8 cellular contexts compared by ENCODE assay signal in the genomic region with DNA sequence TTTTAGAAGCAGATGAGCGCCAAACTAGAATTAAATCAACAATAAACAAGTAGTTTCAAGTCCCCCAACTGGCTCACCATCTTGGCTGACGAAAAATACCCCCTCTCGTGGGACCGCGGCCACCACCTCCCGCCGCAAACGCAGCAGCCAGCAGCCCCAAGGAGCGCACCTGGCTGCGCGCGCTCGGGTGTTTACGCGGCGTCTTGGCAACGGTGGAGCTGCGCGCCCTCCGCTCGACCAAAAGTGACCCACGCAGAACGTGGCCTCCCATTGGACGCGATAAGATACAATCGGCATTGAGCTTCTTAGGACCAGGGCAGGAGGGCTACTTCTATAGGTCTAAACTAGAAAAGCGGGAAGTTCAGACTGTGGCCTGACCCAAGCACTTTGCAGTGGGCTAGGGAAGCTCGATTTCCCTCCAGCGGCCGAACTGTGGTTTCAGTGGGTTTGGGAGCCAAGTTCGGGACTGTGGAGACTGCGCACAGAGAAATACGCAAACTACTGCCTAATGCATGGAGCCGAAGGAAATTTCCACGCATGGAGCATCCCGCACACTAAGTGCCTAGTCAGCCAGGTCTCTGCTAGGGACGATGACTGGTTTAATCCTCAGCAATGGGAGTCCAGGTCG. TPM values are rescaled to one million over a fixed set of nuclear protein-coding genes. Genes with fewer than 3 reads are reported as not detected.
DNase-seq lines count a peak whose midpoint lies in the region; ATAC-seq lines count a peak whose summit lies in the region.

TSS of gene MNS1 (minus strand) at position 245 of the 628 bp plus-strand sequence. CDS start at position 80, 165 bp downstream.

- H3K9me3 Mint-ChIP-seq in stimulated activated memory B cell treated with anti-CD40 and anti-IgM and Interleukin-4, amounts not matched to agents 10 μg/mL and 1 μg/mL and 100 μg/mL, for 72 hours: no peaks in the 10 kb centered on the region

- H3K4me1 Mint-ChIP-seq in stimulated activated memory B cell treated with anti-CD40 and anti-IgM and Interleukin-4, amounts not matched to agents 10 μg/mL and 1 μg/mL and 100 μg/mL, for 72 hours: peaks cover 20% of the 10 kb centered on the region

- H3K27me3 Mint-ChIP-seq in stimulated activated memory B cell treated with anti-CD40 and anti-IgM and Interleukin-4, amounts not matched to agents 10 μg/mL and 1 μg/mL and 100 μg/mL, for 72 hours: no peaks in the 10 kb centered on the region

- peak; percentile 99 for ATAC-seq in GM21529 (IDR thresholded peaks at IDR 0.05; ENCODE audit: unreplicated experiment)
- ATAC-seq in stimulated activated memory B cell treated with anti-CD40 and anti-IgM and Interleukin-4, amounts not matched to agents 10 μg/mL and 1 μg/mL and 100 μg/mL, for 72 hours: peak; percentile 100

- DNase-seq in DMS53 treated with DMSO at 0.1 percent for 48 hours (lab: John Stamatoyannopoulos, UW; ENCODE audit: unreplicated experiment) (peak; percentile 93), HuH-7 (ENCODE audit: low spot score) (peak; percentile 87), OCI-M2 (lab: John Stamatoyannopoulos, UW; ENCODE audit: unreplicated experiment) (peak; percentile 39), fibroblast of gingiva (ENCODE audit: low read depth) (peak; percentile 93), myocyte (ENCODE audit: low read depth) (peak; percentile 98)
- peak; percentile 78 to 84 for DNase-seq in activated T-cell treated with anti-CD3 and anti-CD28 coated beads, Interleukin-2, amount 50 U/mL, for 48 hours

- H3K4me3 Mint-ChIP-seq in stimulated activated memory B cell treated with anti-CD40 and anti-IgM and Interleukin-4, amounts not matched to agents 10 μg/mL and 1 μg/mL and 100 μg/mL, for 72 hours: peak within 1 kb of the TSS; percentile 91

- H3K27ac Mint-ChIP-seq in stimulated activated memory B cell treated with anti-CD40 and anti-IgM and Interleukin-4, amounts not matched to agents 10 μg/mL and 1 μg/mL and 100 μg/mL, for 72 hours: peak within 1 kb of the TSS; percentile 84

- H3K36me3 Mint-ChIP-seq in stimulated activated memory B cell treated with anti-CD40 and anti-IgM and Interleukin-4, amounts not matched to agents 10 μg/mL and 1 μg/mL and 100 μg/mL, for 72 hours: no peaks in the 10 kb centered on the region

RNA-seq across cellular contexts. Expression of gene MNS1, which starts in this region (rescaled TPM):
- total RNA-seq in myocyte: 2.4 and 2.5 TPM in 2 replicates
- polyA plus RNA-seq in myocyte (2012): 1.6 TPM

Comparison
In these comparisons a context has a peak if more than half of its experiments do, and no peak if none do; other contexts are left out.
1. Peak in every context shown above with its lines: DNase-seq and ATAC-seq.
2. DNase-seq: peak in every context shown above with its lines; median percentile 98 in myocyte; 93 in DMS53 treated with DMSO at 0.1 percent for 48 hours; 93 in fibroblast of gingiva; 87 in HuH-7; 81 in activated T-cell treated with anti-CD3 and anti-CD28 coated beads, Interleukin-2, amount 50 U/mL, for 48 hours; 39 in OCI-M2.